Comparison of ENCODE assay signal across 13 cellular contexts in the genomic region with DNA sequence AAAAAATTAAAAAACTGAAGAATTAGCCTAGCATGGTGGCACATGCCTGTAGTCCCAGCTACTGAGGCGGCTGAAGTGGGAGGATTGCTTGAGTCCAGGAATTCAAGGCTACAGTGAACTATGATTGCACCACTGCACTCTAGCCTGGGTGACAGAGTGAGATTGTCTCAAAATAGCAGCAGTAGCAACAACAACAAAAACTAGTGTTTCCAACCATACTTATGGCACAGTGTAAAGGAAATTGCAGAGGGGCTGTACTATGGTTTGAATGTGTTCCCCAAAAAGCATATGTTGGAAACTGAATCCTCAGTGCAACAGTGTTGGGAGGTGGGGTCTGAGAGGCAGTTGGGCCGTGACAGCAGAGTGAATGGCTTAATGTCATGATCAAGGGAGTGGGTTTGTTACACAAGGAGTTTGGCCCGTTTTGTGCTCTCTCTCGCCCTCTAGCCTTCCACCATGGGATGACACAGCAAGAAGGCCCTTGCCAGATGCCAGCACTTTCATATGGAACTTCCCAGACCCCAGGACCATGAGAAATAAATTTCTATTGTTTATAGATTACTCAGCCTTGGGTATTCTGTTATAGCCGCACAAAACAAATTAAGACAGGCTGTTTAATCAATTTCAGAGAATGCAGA.
DNase-seq lines count a peak whose midpoint lies in the region; ATAC-seq and TF ChIP-seq lines count a peak whose summit lies in the region.
"Had no signal": no experiment of that assay in that cellular context is flagged by ENCODE, and none has a peak within 500 bp of the region (broad histone marks: within the 10 kb centered on the region; RNA-seq: fewer than 3 reads in every experiment).

No MANE protein-coding gene starts in this region.

- BruUV-seq in PC-3 (replicated peaks; lab: Mats Ljungman, UMichigan): no TSS peak

- CTCF ChIA-PET in PC-3 (lab: Charles Lee): no interaction called here

- H3K9me2 ChIP-seq in PC-3 (replicated peaks; ENCODE audit: low read length): no peaks in the 10 kb centered on the region

- no peaks in the 10 kb centered on the region for H3K36me3 ChIP-seq in PC-3 (ENCODE audit: low read depth, low read length)

- POLR2A ChIA-PET in PC-3 (lab: Charles Lee; ENCODE audit: unreplicated experiment): no interaction called here

- no peak overlapping the region for H3K4me3 Mint-ChIP-seq in natural killer cell treated with Interleukin-12 subunit alpha and Interleukin-12 subunit beta and Interleukin-15 and Interleukin-18, amount 100 ng/mL, for 72 hours
- H3K4me3 Mint-ChIP-seq: activated B cell treated with CpG ODN at 0.5 μM for 24 hours; IgD-negative memory B cell; stimulated activated effector memory CD8-positive, alpha-beta T cell treated with anti-CD3 and anti-CD28 coated beads, Interleukin-12 subunit alpha, Interleukin-12 subunit beta, amount 100 ng/mL, for 72 hours had no signal

- H3K9me3 ChIP-seq in PC-3 (ENCODE audit: low read length): no peaks in the 10 kb centered on the region

- no peak overlapping the region for H3K27ac Mint-ChIP-seq in natural killer cell treated with Interleukin-12 subunit alpha and Interleukin-12 subunit beta and Interleukin-15 and Interleukin-18, amount 100 ng/mL, for 72 hours
- H3K27ac Mint-ChIP-seq: activated B cell treated with CpG ODN at 0.5 μM for 24 hours; IgD-negative memory B cell; stimulated activated effector memory CD8-positive, alpha-beta T cell treated with anti-CD3 and anti-CD28 coated beads, Interleukin-12 subunit alpha, Interleukin-12 subunit beta, amount 100 ng/mL, for 72 hours had no signal

- H3K27me3 Mint-ChIP-seq in natural killer cell treated with Interleukin-12 subunit alpha and Interleukin-12 subunit beta and Interleukin-15 and Interleukin-18, amount 100 ng/mL, for 72 hours: no peaks in the 10 kb centered on the region
- H3K27me3 Mint-ChIP-seq: IgD-negative memory B cell had no signal

- H3K4me3 ChIP-seq in PC-3 (ENCODE audit: low read length): no peak overlapping the region
- H3K4me3 ChIP-seq in foreskin fibroblast (ENCODE audit: low read depth in 1 of 2, low read length in 2 of 2): no peak overlapping the region

- no peak overlapping the region for H3K27ac ChIP-seq in PC-3 (ENCODE audit: low read length)

- no peak overlapping the region for H3K4me2 ChIP-seq in PC-3 (ENCODE audit: low read length)

- intact Hi-C loops in PC-3 (cut with micrococcal nuclease): no loop called here

- TF ChIP-seq CTCF in GM20000 (IDR thresholded peaks at IDR 0.05; ENCODE audit: extremely low read depth, missing control alignments) (peak; percentile 10), PC-3 (conservative IDR thresholded peaks at IDR 0.05; ENCODE audit: low read depth, low read length) (peak; percentile 37; the same call in 1 of the 2 replicates), foreskin fibroblast (IDR thresholded peaks at IDR 0.05; ENCODE audit: low read depth, low read length) (peak; percentile 6)

- no peaks in the 10 kb centered on the region for H3F3A ChIP-seq in PC-3 (ENCODE audit: low read length, unreplicated experiment)

- peak; percentile 27 for DNase-seq in CD1c-positive myeloid dendritic cell (ENCODE audit: extremely low spot score)
- DNase-seq in GM20000 (ENCODE audit: low spot score): no peak
- no peak for DNase-seq in PC-3
- no peak for DNase-seq in foreskin fibroblast
- no peak for DNase-seq in natural killer cell treated with Interleukin-12 subunit alpha and Interleukin-12 subunit beta and Interleukin-15 and Interleukin-18, amount 100 ng/mL, for 72 hours (ENCODE audit: low spot score)
- no peak for DNase-seq in effector CD8-positive, alpha-beta T cell (lab: John Stamatoyannopoulos, UW)
- DNase-seq in DMS153 treated with DMSO at 0.1 percent for 48 hours (lab: John Stamatoyannopoulos, UW; ENCODE audit: unreplicated experiment): no peak
- DNase-seq: activated B cell treated with CpG ODN at 0.5 μM for 24 hours, activated gamma-delta T cell had no signal

- no peaks in the 10 kb centered on the region for H3K79me2 ChIP-seq in PC-3 (ENCODE audit: low read length)

- no peaks in the 10 kb centered on the region for H3K4me1 ChIP-seq in PC-3 (ENCODE audit: insufficient read depth, low read length)

- no peaks in the 10 kb centered on the region for H3K27me3 ChIP-seq in PC-3 (ENCODE audit: low read length)

- no peak overlapping the region for H3K9ac ChIP-seq in PC-3 (ENCODE audit: low read length)

- ATAC-seq in PC-3: no peak
- ATAC-seq in natural killer cell treated with Interleukin-12 subunit alpha and Interleukin-12 subunit beta and Interleukin-15 and Interleukin-18, amount 100 ng/mL, for 72 hours: no peak
- ATAC-seq in HG02798 (IDR thresholded peaks at IDR 0.05; ENCODE audit: poor library complexity, unreplicated experiment): no peak
- ATAC-seq: left lobe of liver; stimulated activated effector memory CD8-positive, alpha-beta T cell treated with anti-CD3 and anti-CD28 coated beads, Interleukin-12 subunit alpha, Interleukin-12 subunit beta, amount 100 ng/mL, for 72 hours had no signal

- H3K4me1 Mint-ChIP-seq in natural killer cell treated with Interleukin-12 subunit alpha and Interleukin-12 subunit beta and Interleukin-15 and Interleukin-18, amount 100 ng/mL, for 72 hours (ENCODE audit: low read depth in 2 of 2): no peaks in the 10 kb centered on the region
- H3K4me1 Mint-ChIP-seq: stimulated activated effector memory CD8-positive, alpha-beta T cell treated with anti-CD3 and anti-CD28 coated beads, Interleukin-12 subunit alpha, Interleukin-12 subunit beta, amount 100 ng/mL, for 72 hours had no signal

- no peaks in the 10 kb centered on the region for H3K36me3 Mint-ChIP-seq in natural killer cell treated with Interleukin-12 subunit alpha and Interleukin-12 subunit beta and Interleukin-15 and Interleukin-18, amount 100 ng/mL, for 72 hours
- H3K36me3 Mint-ChIP-seq: IgD-negative memory B cell; stimulated activated effector memory CD8-positive, alpha-beta T cell treated with anti-CD3 and anti-CD28 coated beads, Interleukin-12 subunit alpha, Interleukin-12 subunit beta, amount 100 ng/mL, for 72 hours had no signal

- no peak overlapping the region for H2AFZ ChIP-seq in PC-3 (ENCODE audit: low read length)

- H4K20me1 ChIP-seq in PC-3 (ENCODE audit: low read length): no peaks in the 10 kb centered on the region

- H3K9me3 Mint-ChIP-seq in natural killer cell treated with Interleukin-12 subunit alpha and Interleukin-12 subunit beta and Interleukin-15 and Interleukin-18, amount 100 ng/mL, for 72 hours: no peaks in the 10 kb centered on the region
- H3K9me3 Mint-ChIP-seq: activated B cell treated with CpG ODN at 0.5 μM for 24 hours; IgD-negative memory B cell; stimulated activated effector memory CD8-positive, alpha-beta T cell treated with anti-CD3 and anti-CD28 coated beads, Interleukin-12 subunit alpha, Interleukin-12 subunit beta, amount 100 ng/mL, for 72 hours had no signal
